Comparison of ENCODE assay signal across 10 cellular contexts in genomic region chr19:1774999-1775772, GRCh38. TPM values are rescaled to one million over a fixed set of nuclear protein-coding genes. Genes with fewer than 3 reads are reported as not detected.
DNase-seq lines count a peak whose midpoint lies in the region; ATAC-seq and TF ChIP-seq lines count a peak whose summit lies in the region.
"Had no signal": no experiment of that assay in that cellular context is flagged by ENCODE, and none has a peak within 500 bp of the region (broad histone marks: within the 10 kb centered on the region; RNA-seq: fewer than 3 reads in every experiment).

No MANE protein-coding gene starts in this region.

- no peak for ATAC-seq in CD8-positive, alpha-beta T cell
- no peak for ATAC-seq in activated naive CD8-positive, alpha-beta T cell treated with anti-CD3 and anti-CD28 coated beads, Interleukin-2, amount 50 U/mL, for 24 hours
- ATAC-seq in left lobe of liver (peak; percentile 65), HG03354 (IDR thresholded peaks at IDR 0.05; ENCODE audit: poor library complexity, severe bottlenecking, unreplicated experiment) (no peak)

- intact Hi-C loops in CD8-positive, alpha-beta T cell (cut with DNase I, micrococcal nuclease): no loop called here

- H3K36me3 Mint-ChIP-seq in CD8-positive, alpha-beta T cell: no peaks in the 10 kb centered on the region
- H3K36me3 Mint-ChIP-seq in activated naive CD8-positive, alpha-beta T cell treated with anti-CD3 and anti-CD28 coated beads, Interleukin-2, amount 50 U/mL, for 24 hours (ENCODE audit: low read depth): peaks cover 7% of the 10 kb centered on the region

- H3K4me3 Mint-ChIP-seq in CD8-positive, alpha-beta T cell: no peak overlapping the region
- H3K4me3 Mint-ChIP-seq in activated naive CD8-positive, alpha-beta T cell treated with anti-CD3 and anti-CD28 coated beads, Interleukin-2, amount 50 U/mL, for 24 hours: no peak overlapping the region

- no peak for DNase-seq in CD8-positive, alpha-beta T cell
- DNase-seq in HL-60 (ENCODE audit: low read depth in 1 of 2, low spot score in 1 of 2): peak in 1 of 2 experiments; percentile 19
- peak; percentile 41 for DNase-seq in activated naive CD8-positive, alpha-beta T cell treated with anti-CD3 and anti-CD28 coated beads, Interleukin-2, amount 50 U/mL, for 24 hours
- DNase-seq in left lobe of liver (ENCODE audit: low spot score): no peak
- no peak for DNase-seq in pons (ENCODE audit: low spot score)
- DNase-seq in NCI-H446 treated with DMSO at 0.1 percent for 48 hours (lab: John Stamatoyannopoulos, UW): no peak
- DNase-seq in SIG-M5 (lab: John Stamatoyannopoulos, UW): no peak
- DNase-seq: anterior cingulate cortex had no signal

- CTCF ChIA-PET in CD8-positive, alpha-beta T cell (lab: Charles Lee): no interaction called here

- H3K9me3 Mint-ChIP-seq in CD8-positive, alpha-beta T cell: peaks cover 12% of the 10 kb centered on the region
- H3K9me3 Mint-ChIP-seq in activated naive CD8-positive, alpha-beta T cell treated with anti-CD3 and anti-CD28 coated beads, Interleukin-2, amount 50 U/mL, for 24 hours: peaks cover 15% of the 10 kb centered on the region

- H3K9me3 ChIP-seq in CD8-positive, alpha-beta T cell (ENCODE audit: low read length): no peaks in the 10 kb centered on the region

- POLR2A ChIA-PET in CD8-positive, alpha-beta T cell (lab: Charles Lee): interaction anchor here (0.5 kb wide), 1 partner anchor 1005 kb away, joined by 3 read pairs; no protein-coding TSS in a partner anchor

- TF ChIP-seq CTCF in CD8-positive, alpha-beta T cell (IDR thresholded peaks at IDR 0.05): peak; percentile 30
- TF ChIP-seq CTCF in HL-60 (IDR thresholded peaks at IDR 0.05; ENCODE audit: insufficient read depth, low read length): peak; percentile 8

- H3K27me3 ChIP-seq in CD8-positive, alpha-beta T cell (ENCODE audit: insufficient read depth, low read length): peaks cover 36% of the 10 kb centered on the region
- H3K27me3 ChIP-seq in HL-60 (ENCODE audit: insufficient read depth, poor library complexity, severe bottlenecking): peaks cover 50% of the 10 kb centered on the region

- no peaks in the 10 kb centered on the region for H3K4me1 Mint-ChIP-seq in CD8-positive, alpha-beta T cell (ENCODE audit: low read depth)
- peaks cover 2% of the 10 kb centered on the region for H3K4me1 Mint-ChIP-seq in activated naive CD8-positive, alpha-beta T cell treated with anti-CD3 and anti-CD28 coated beads, Interleukin-2, amount 50 U/mL, for 24 hours

- no peak overlapping the region for H3K27ac Mint-ChIP-seq in CD8-positive, alpha-beta T cell
- H3K27ac Mint-ChIP-seq in activated naive CD8-positive, alpha-beta T cell treated with anti-CD3 and anti-CD28 coated beads, Interleukin-2, amount 50 U/mL, for 24 hours: no peak overlapping the region

- H3K36me3 ChIP-seq in CD8-positive, alpha-beta T cell (ENCODE audit: insufficient read depth, low read length): no peaks in the 10 kb centered on the region
- H3K36me3 ChIP-seq: pancreas had no signal

- H3K27me3 Mint-ChIP-seq in CD8-positive, alpha-beta T cell (ENCODE audit: low read depth): peaks cover 60% of the 10 kb centered on the region
- peaks cover 75% of the 10 kb centered on the region for H3K27me3 Mint-ChIP-seq in activated naive CD8-positive, alpha-beta T cell treated with anti-CD3 and anti-CD28 coated beads, Interleukin-2, amount 50 U/mL, for 24 hours

- H3K4me3 ChIP-seq in CD8-positive, alpha-beta T cell (ENCODE audit: low read depth, low read length): no peak overlapping the region
- no peak overlapping the region for H3K4me3 ChIP-seq in HL-60 (replicated peaks; ENCODE audit: insufficient read depth, low read length)
- H3K4me3 ChIP-seq: pancreas had no signal

- no peak overlapping the region for H3K27ac ChIP-seq in CD8-positive, alpha-beta T cell (ENCODE audit: low read depth, low read length)
- H3K27ac ChIP-seq in HL-60 (replicated peaks): no peak overlapping the region
- H3K27ac ChIP-seq: pancreas had no signal

- no peaks in the 10 kb centered on the region for H3K4me1 ChIP-seq in CD8-positive, alpha-beta T cell (ENCODE audit: insufficient read depth, low read length)
- H3K4me1 ChIP-seq: pancreas had no signal

RNA-seq across cellular contexts. Expression of gene ONECUT3, which starts 21.9 kb away (rescaled TPM):
- not detected for total RNA-seq in CD8-positive, alpha-beta T cell
- total RNA-seq in left lobe of liver: 0.03 TPM

RNA-seq across cellular contexts. Expression of gene ATP8B3, which starts 36.9 kb away (rescaled TPM):
- total RNA-seq in CD8-positive, alpha-beta T cell: 1 to 10 TPM; 1.9 to 2.9 TPM
- total RNA-seq in left lobe of liver: 1.4 TPM
